Comparison of ENCODE assay signal across 10 cellular contexts in genomic region chr3:48565591-48566400, GRCh38. TPM values are rescaled to one million over a fixed set of nuclear protein-coding genes. Genes with fewer than 3 reads are reported as not detected.
A peak's percentile ranks its signal among the peaks of the same experiment; 100 is the strongest.
DNase-seq lines count a peak whose midpoint lies in the region; ATAC-seq lines count a peak whose summit lies in the region.
"Had no signal": no experiment of that assay in that cellular context is flagged by ENCODE, and none has a peak within 500 bp of the region (broad histone marks: within the 10 kb centered on the region; RNA-seq: fewer than 3 reads in every experiment).

No MANE protein-coding gene starts in this region.

- H3K36me3 Mint-ChIP-seq in stimulated activated naive B cell treated with anti-CD40 and anti-IgM and Interleukin-4, amounts not matched to agents 10 μg/mL and 1 μg/mL and 100 μg/mL, for 72 hours: peaks cover 0 to 1% of the 10 kb centered on the region in 2 donors
- H3K36me3 Mint-ChIP-seq in CD4-positive, alpha-beta memory T cell: no peaks in the 10 kb centered on the region
- H3K36me3 Mint-ChIP-seq: IgD-negative memory B cell had no signal

- H3K27ac ChIP-seq in CD4-positive, alpha-beta memory T cell (ENCODE audit: low read depth, low read length): no peak overlapping the region

- CTCF ChIA-PET in CD4-positive, alpha-beta memory T cell (lab: Charles Lee; ENCODE audit: partially characterized antibody): no interaction called here

- H3K27me3 ChIP-seq in CD4-positive, alpha-beta memory T cell (ENCODE audit: insufficient read depth, low read length): no peaks in the 10 kb centered on the region

- no peaks in the 10 kb centered on the region for H3K27me3 Mint-ChIP-seq in stimulated activated naive B cell treated with anti-CD40 and anti-IgM and Interleukin-4, amounts not matched to agents 10 μg/mL and 1 μg/mL and 100 μg/mL, for 72 hours
- no peaks in the 10 kb centered on the region for H3K27me3 Mint-ChIP-seq in CD4-positive, alpha-beta memory T cell
- H3K27me3 Mint-ChIP-seq: IgD-negative memory B cell had no signal

- POLR2A ChIA-PET in CD4-positive, alpha-beta memory T cell (lab: Charles Lee; ENCODE audit: partially characterized antibody): no interaction called here

- H3K36me3 ChIP-seq in CD4-positive, alpha-beta memory T cell (ENCODE audit: insufficient read depth, low read length): no peaks in the 10 kb centered on the region

- ATAC-seq in stimulated activated naive B cell treated with anti-CD40 and anti-IgM and Interleukin-4, amounts not matched to agents 10 μg/mL and 1 μg/mL and 100 μg/mL, for 72 hours (replicated peaks): peak; percentile 37 to 50

- H3K4me3 ChIP-seq in CD4-positive, alpha-beta memory T cell (ENCODE audit: low read length in 2 of 2): no peak overlapping the region

- H3K4me1 Mint-ChIP-seq in stimulated activated naive B cell treated with anti-CD40 and anti-IgM and Interleukin-4, amounts not matched to agents 10 μg/mL and 1 μg/mL and 100 μg/mL, for 72 hours: peaks cover 6 to 19% of the 10 kb centered on the region in 2 donors
- H3K4me1 Mint-ChIP-seq in CD4-positive, alpha-beta memory T cell: peaks cover 0 to 12% (median 0%) of the 10 kb centered on the region in 4 donors

- H3K4me3 Mint-ChIP-seq in stimulated activated naive B cell treated with anti-CD40 and anti-IgM and Interleukin-4, amounts not matched to agents 10 μg/mL and 1 μg/mL and 100 μg/mL, for 72 hours: no peak overlapping the region
- no peak overlapping the region for H3K4me3 Mint-ChIP-seq in CD4-positive, alpha-beta memory T cell
- H3K4me3 Mint-ChIP-seq: IgD-negative memory B cell had no signal

- H3K4me1 ChIP-seq in CD4-positive, alpha-beta memory T cell (ENCODE audit: insufficient read depth, low read length): no peaks in the 10 kb centered on the region

- intact Hi-C loops in CD4-positive, alpha-beta memory T cell (cut with micrococcal nuclease): no loop called here

- peak; percentile 35 to 44 for DNase-seq in activated T-cell treated with anti-CD3 and anti-CD28 coated beads, Interleukin-2, amount 50 U/mL, for 48 hours
- DNase-seq in activated T-cell treated with anti-CD3 and anti-CD28 coated beads for 4 hours: no peak
- peak; percentile 64 for DNase-seq in RKO (ENCODE audit: low spot score)
- DNase-seq in dedifferentiated amniotic fluid mesenchymal stem cell (ENCODE audit: extremely low spot score): peak; percentile 24
- no peak for DNase-seq in stimulated activated naive B cell treated with anti-CD40 and anti-IgM and Interleukin-4, amounts not matched to agents 10 μg/mL and 1 μg/mL and 100 μg/mL, for 72 hours
- DNase-seq in NCI-H510A (lab: John Stamatoyannopoulos, UW): no peak
- no peak for DNase-seq in CD4-positive, alpha-beta memory T cell
- DNase-seq in cerebellar cortex (ENCODE audit: low spot score): no peak

- H3K9me3 Mint-ChIP-seq in stimulated activated naive B cell treated with anti-CD40 and anti-IgM and Interleukin-4, amounts not matched to agents 10 μg/mL and 1 μg/mL and 100 μg/mL, for 72 hours: no peaks in the 10 kb centered on the region
- no peaks in the 10 kb centered on the region for H3K9me3 Mint-ChIP-seq in CD4-positive, alpha-beta memory T cell
- H3K9me3 Mint-ChIP-seq: IgD-negative memory B cell had no signal

- no peaks in the 10 kb centered on the region for H3K9me3 ChIP-seq in CD4-positive, alpha-beta memory T cell (ENCODE audit: control insufficient read depth in 1 of 2, low read length in 2 of 2)

- peak overlapping the region; percentile 3 for H3K27ac Mint-ChIP-seq in stimulated activated naive B cell treated with anti-CD40 and anti-IgM and Interleukin-4, amounts not matched to agents 10 μg/mL and 1 μg/mL and 100 μg/mL, for 72 hours
- peak overlapping the region in 3 of 7 donors; percentile 5 to 82 (median 58) for H3K27ac Mint-ChIP-seq in CD4-positive, alpha-beta memory T cell
- H3K27ac Mint-ChIP-seq: IgD-negative memory B cell had no signal

RNA-seq across cellular contexts. Expression of gene UCN2, which starts 2.2 kb away (rescaled TPM):
- total RNA-seq in CD4-positive, alpha-beta memory T cell: not detected
- polyA plus RNA-seq in CD4-positive, alpha-beta memory T cell: not detected
- total RNA-seq: mucosa of gallbladder had no signal
- polyA plus RNA-seq: IgD-negative memory B cell had no signal

RNA-seq across cellular contexts. Expression of gene PFKFB4, which starts 9.2 kb away (rescaled TPM):
- 1 to 10 TPM; 2.6 to 2.7 TPM for total RNA-seq in CD4-positive, alpha-beta memory T cell
- polyA plus RNA-seq in CD4-positive, alpha-beta memory T cell: 1 to 10 TPM; 2.5 TPM

RNA-seq across cellular contexts. Expression of gene COL7A1, which starts 29.3 kb away (rescaled TPM):
- total RNA-seq in CD4-positive, alpha-beta memory T cell: 1 to 10 TPM; 1.2 to 1.9 TPM
- not detected for polyA plus RNA-seq in CD4-positive, alpha-beta memory T cell
- polyA plus RNA-seq: IgD-negative memory B cell had no signal

RNA-seq across cellular contexts. Expression of gene UQCRC1, which starts 43.6 kb away (rescaled TPM):
- total RNA-seq in CD4-positive, alpha-beta memory T cell: 10 to 100 TPM; 73.7 to 91.3 TPM
- polyA plus RNA-seq in CD4-positive, alpha-beta memory T cell: 100 to 1,000 TPM; 152 to 313 TPM

RNA-seq across cellular contexts. Expression of gene TMEM89, which starts 55.8 kb away (rescaled TPM):
- total RNA-seq in CD4-positive, alpha-beta memory T cell: not detected
- polyA plus RNA-seq in CD4-positive, alpha-beta memory T cell: not detected
- total RNA-seq: mucosa of gallbladder had no signal
- polyA plus RNA-seq: IgD-negative memory B cell had no signal

Comparison
In these comparisons a context has a peak if more than half of its experiments do, and no peak if none do; other contexts are left out.
1. DNase-seq: peak in activated T-cell treated with anti-CD3 and anti-CD28 coated beads, Interleukin-2, amount 50 U/mL, for 48 hours (2 of 2), RKO (single experiment) and dedifferentiated amniotic fluid mesenchymal stem cell (single experiment); none in activated T-cell treated with anti-CD3 and anti-CD28 coated beads for 4 hours (single experiment), stimulated activated naive B cell treated with anti-CD40 and anti-IgM and Interleukin-4, amounts not matched to agents 10 μg/mL and 1 μg/mL and 100 μg/mL, for 72 hours (single experiment), NCI-H510A (single experiment), CD4-positive, alpha-beta memory T cell (0 of 5) and cerebellar cortex (single experiment).